Comparison of ENCODE assay signal across 8 cellular contexts in the genomic region with DNA sequence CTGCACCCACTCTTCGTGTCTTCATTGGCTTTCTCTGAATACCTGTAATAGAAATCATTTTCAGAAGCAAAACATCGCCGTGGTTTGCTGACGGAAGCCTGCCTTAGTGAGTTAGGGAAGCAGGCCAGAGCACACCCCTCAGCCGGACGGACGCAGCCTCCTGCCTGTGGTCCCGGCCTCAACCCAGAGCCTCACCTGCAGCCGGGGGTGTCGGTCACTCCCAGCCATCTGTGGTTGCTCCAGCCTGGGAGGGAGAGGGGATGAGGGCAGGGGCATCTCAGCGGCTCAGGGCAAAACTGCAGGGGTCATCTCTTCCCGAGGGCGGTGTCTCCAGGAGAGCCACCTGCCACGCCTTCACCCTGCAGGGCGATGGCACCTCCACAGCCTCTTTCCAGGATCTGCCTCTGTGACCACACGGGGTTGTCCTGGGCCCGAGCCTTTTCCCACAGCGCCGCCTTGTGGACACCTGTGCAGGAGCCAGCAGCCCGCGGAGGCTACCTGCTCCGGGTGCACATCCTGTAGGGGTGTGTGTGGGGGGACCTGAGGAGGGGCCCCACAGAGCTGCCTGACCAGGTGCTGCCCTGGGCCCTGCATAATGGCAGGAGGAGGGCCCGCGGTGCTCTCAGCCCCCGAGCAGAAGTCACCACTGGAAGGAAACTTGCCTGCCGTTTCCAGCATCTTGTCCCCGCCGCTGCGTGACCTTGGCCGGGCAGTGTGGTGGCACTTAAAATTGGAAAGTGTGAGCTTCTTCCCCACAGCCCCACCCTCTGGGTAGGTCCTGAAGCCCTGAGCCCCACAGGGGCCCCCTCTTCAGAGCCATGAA. TPM values are rescaled to one million over a fixed set of nuclear protein-coding genes. Genes with fewer than 3 reads are reported as not detected.
DNase-seq lines count a peak whose midpoint lies in the region; FAIRE-seq and TF ChIP-seq lines count a peak whose summit lies in the region.

No MANE protein-coding gene starts in this region.

- in situ Hi-C loops in brain microvascular endothelial cell (cut with HindIII; ENCODE audit: low pct_ligation_motif_present, low sequenced_read_pairs): no loop called here

- H3K27me3 ChIP-seq in brain microvascular endothelial cell (replicated peaks) (no peaks in the 10 kb centered on the region), kidney epithelial cell (ENCODE audit: control insufficient read depth, insufficient read depth, low read length) (no peaks in the 10 kb centered on the region)

- no peak overlapping the region for H3K27ac ChIP-seq in brain microvascular endothelial cell

- H3K4me3 ChIP-seq in HFF-Myc (replicated peaks; ENCODE audit: low read depth, low read length) (no peak overlapping the region), WI38 (ENCODE audit: low read depth, low read length) (no peak overlapping the region), brain microvascular endothelial cell (ENCODE audit: low read depth, low read length) (no peak overlapping the region), kidney epithelial cell (ENCODE audit: low read depth, low read length) (no peak overlapping the region)

- peak; percentile 91 for FAIRE-seq in GM12891 (lab: Jason Lieb, UNC)

- TF ChIP-seq POLR2A in GM12891 (IDR thresholded peaks at IDR 0.05; ENCODE audit: low read depth, low read length): no peak

- TF ChIP-seq CTCF in HFF-Myc (IDR thresholded peaks at IDR 0.05; ENCODE audit: low read depth, low read length, missing control alignments) (peak; percentile 85), WI38 (IDR thresholded peaks at IDR 0.05; ENCODE audit: low read depth, low read length) (peak; percentile 90), brain microvascular endothelial cell (IDR thresholded peaks at IDR 0.05; ENCODE audit: low read depth, low read length, missing control alignments) (peak; percentile 94), kidney epithelial cell (IDR thresholded peaks at IDR 0.05; ENCODE audit: insufficient read depth, low read length, poor library complexity, severe bottlenecking) (peak; percentile 99)

- DNase-seq in GM12891 (ENCODE audit: insufficient read length, low spot score): peak; percentile 95
- DNase-seq in HFF-Myc (ENCODE audit: extremely low read depth, low read depth): no peak
- DNase-seq in NCI-H1092 treated with DMSO at 0.1 percent for 48 hours (lab: John Stamatoyannopoulos, UW): peak; percentile 67
- DNase-seq in brain microvascular endothelial cell: no peak
- no peak for DNase-seq in kidney epithelial cell (ENCODE audit: low read depth)
- DNase-seq in stimulated activated CD4-positive, alpha-beta T cell treated with anti-CD3 and anti-CD28 coated beads, Interleukin-1b, Interleukin-23, amount 100 ng/mL, for 48 hours: peak; percentile 81
- no peak for DNase-seq in Kasumi-1 (lab: John Stamatoyannopoulos, UW)

- H3K36me3 ChIP-seq in brain microvascular endothelial cell (replicated peaks) (peaks cover 51% of the 10 kb centered on the region), kidney epithelial cell (ENCODE audit: control insufficient read depth, insufficient read depth, low read length) (peaks cover 3% of the 10 kb centered on the region)

TF ChIP-seq in GM12891, 5 proteins besides CTCF, POLR2A, EP300 and RAD21:
- TF ChIP-seq SPI1 (IDR thresholded peaks at IDR 0.05; ENCODE audit: low read depth, low read length) (no peak), TAF1 (IDR thresholded peaks at IDR 0.05; ENCODE audit: low read depth, low read length) (no peak), POLR2AphosphoS5 (IDR thresholded peaks at IDR 0.05; ENCODE audit: low read depth, low read length) (no peak), POU2F2 (IDR thresholded peaks at IDR 0.05; ENCODE audit: low read depth, low read length) (0 out of 2 replicates have a peak, but pooled peaks have one; percentile 44)

RNA-seq across cellular contexts. Expression of gene AP5Z1, which starts 21.6 kb away (rescaled TPM):
- polyA plus RNA-seq in GM12891 (2012; ENCODE audit: low read depth, missing spikeins): 20.7 TPM
- 71.2 and 85.6 TPM in 2 replicates for total RNA-seq in kidney epithelial cell

Comparison
In these comparisons a context has a peak if more than half of its experiments do, and no peak if none do; other contexts are left out.
1. DNase-seq: peak in GM12891 (single experiment), NCI-H1092 treated with DMSO at 0.1 percent for 48 hours (single experiment) and stimulated activated CD4-positive, alpha-beta T cell treated with anti-CD3 and anti-CD28 coated beads, Interleukin-1b, Interleukin-23, amount 100 ng/mL, for 48 hours (single experiment); none in HFF-Myc (single experiment), brain microvascular endothelial cell (single experiment), kidney epithelial cell (single experiment) and Kasumi-1 (0 of 2).
2. Peak in every context shown above with its lines, with median percentiles within 50 percentile points of each other: CTCF ChIP-seq.